ENCODE assay signal across 9 cellular contexts in genomic region chr5:172768098-172768572, GRCh38. TPM values are rescaled to one million over a fixed set of nuclear protein-coding genes. Genes with fewer than 3 reads are reported as not detected.
DNase-seq lines count a peak whose midpoint lies in the region; ATAC-seq and TF ChIP-seq lines count a peak whose summit lies in the region.
"Had no signal": no experiment of that assay in that cellular context is flagged by ENCODE, and none has a peak within 500 bp of the region (broad histone marks: within the 10 kb centered on the region; RNA-seq: fewer than 3 reads in every experiment).

No MANE protein-coding gene starts in this region.

- peak overlapping the region; percentile 99 for H3K27ac ChIP-seq in duodenal mucosa (ENCODE audit: low read depth, low read length)
- peak overlapping the region; percentile 99 to 100 (median 99) for H3K27ac ChIP-seq in upper lobe of left lung

- H3K4me3 Mint-ChIP-seq in activated naive CD8-positive, alpha-beta T cell, result peak overlapping the region; percentile 88
- no peak overlapping the region for H3K4me3 Mint-ChIP-seq in activated naive CD8-positive, alpha-beta T cell treated with anti-CD3 and anti-CD28 coated beads, Interleukin-2, amount 50 U/mL, for 24 hours
- peak overlapping the region; percentile 89 to 99 (median 96) for H3K4me3 Mint-ChIP-seq in naive B cell

- TF ChIP-seq CTCF in upper lobe of left lung (IDR thresholded peaks at IDR 0.05), result no peak

- TF ChIP-seq POLR2A in upper lobe of left lung (IDR thresholded peaks at IDR 0.05), result peak in 1 of 4 donors; percentile 15

- DNase-seq in activated naive CD8-positive, alpha-beta T cell treated with anti-CD3 and anti-CD28 coated beads, Interleukin-2, amount 50 U/mL, for 24 hours, result no peak
- DNase-seq in naive B cell (no peak), upper lobe of left lung (no peak), GOT3 (lab: John Stamatoyannopoulos, UW) (no peak)
- DNase-seq: NCI-H1436 treated with DMSO at 0.1 percent for 48 hours had no signal

- peak overlapping the region; percentile 98 to 99 for H3K9ac ChIP-seq in duodenal mucosa (ENCODE audit: low read depth in 1 of 2, low read length in 2 of 2)

- 41 to 58% methylated on average over 5 of the region's 5 CpGs for WGBS in upper lobe of left lung, 2 donors

- ATAC-seq in activated naive CD8-positive, alpha-beta T cell treated with anti-CD3 and anti-CD28 coated beads, Interleukin-2, amount 50 U/mL, for 24 hours, result no peak
- no peak for ATAC-seq in naive B cell (ENCODE audit: low read depth in 2 of 2)
- no peak for ATAC-seq in upper lobe of left lung (ENCODE audit: low FRiP score in 2 of 2)
- ATAC-seq in GM21423 (IDR thresholded peaks at IDR 0.05; ENCODE audit: unreplicated experiment), result no peak
- ATAC-seq in HG03378 (IDR thresholded peaks at IDR 0.05; ENCODE audit: unreplicated experiment), result no peak

- peaks cover 50 to 68% of the 10 kb centered on the region in 2 donors for H3K4me1 ChIP-seq in duodenal mucosa (ENCODE audit: control insufficient read depth in 1 of 2, insufficient read depth in 2 of 2, low read length in 2 of 2)
- H3K4me1 ChIP-seq in upper lobe of left lung, result peaks cover 23 to 56% (median 30%) of the 10 kb centered on the region in 4 donors

- peak overlapping the region; percentile 81 to 97 for H3K4me3 ChIP-seq in duodenal mucosa (ENCODE audit: low read depth in 1 of 2, low read length in 2 of 2)
- H3K4me3 ChIP-seq in upper lobe of left lung, result peak overlapping the region; percentile 62 to 78 (median 70)

- H3K27ac Mint-ChIP-seq in activated naive CD8-positive, alpha-beta T cell, result peak overlapping the region; percentile 18
- H3K27ac Mint-ChIP-seq in activated naive CD8-positive, alpha-beta T cell treated with anti-CD3 and anti-CD28 coated beads, Interleukin-2, amount 50 U/mL, for 24 hours, result no peak overlapping the region
- peak overlapping the region; percentile 92 to 100 (median 99) for H3K27ac Mint-ChIP-seq in naive B cell

- H3K36me3 ChIP-seq in duodenal mucosa (ENCODE audit: control insufficient read depth in 1 of 2, insufficient read depth in 2 of 2, low read length in 2 of 2) (peaks cover 25 to 28% of the 10 kb centered on the region in 2 donors), upper lobe of left lung (peaks cover 20 to 36% (median 26%) of the 10 kb centered on the region in 4 donors)

- no peaks in the 10 kb centered on the region for H3K27me3 Mint-ChIP-seq in activated naive CD8-positive, alpha-beta T cell
- H3K27me3 Mint-ChIP-seq in activated naive CD8-positive, alpha-beta T cell treated with anti-CD3 and anti-CD28 coated beads, Interleukin-2, amount 50 U/mL, for 24 hours, result no peaks in the 10 kb centered on the region
- no peaks in the 10 kb centered on the region for H3K27me3 Mint-ChIP-seq in naive B cell

- H3K9me3 Mint-ChIP-seq in activated naive CD8-positive, alpha-beta T cell (ENCODE audit: low read depth), result no peaks in the 10 kb centered on the region
- no peaks in the 10 kb centered on the region for H3K9me3 Mint-ChIP-seq in activated naive CD8-positive, alpha-beta T cell treated with anti-CD3 and anti-CD28 coated beads, Interleukin-2, amount 50 U/mL, for 24 hours
- peaks cover 0 to 3% (median 0%) of the 10 kb centered on the region in 7 donors for H3K9me3 Mint-ChIP-seq in naive B cell

- H3K9me3 ChIP-seq in duodenal mucosa (ENCODE audit: control insufficient read depth in 1 of 2, low read length in 2 of 2), result no peaks in the 10 kb centered on the region
- H3K9me3 ChIP-seq in upper lobe of left lung, result no peaks in the 10 kb centered on the region

- H3K27me3 ChIP-seq in duodenal mucosa (ENCODE audit: control insufficient read depth in 1 of 2, insufficient read depth in 2 of 2, low read length in 2 of 2) (no peaks in the 10 kb centered on the region), upper lobe of left lung (no peaks in the 10 kb centered on the region)

- peaks cover 5% of the 10 kb centered on the region for H3K36me3 Mint-ChIP-seq in activated naive CD8-positive, alpha-beta T cell
- H3K36me3 Mint-ChIP-seq in activated naive CD8-positive, alpha-beta T cell treated with anti-CD3 and anti-CD28 coated beads, Interleukin-2, amount 50 U/mL, for 24 hours (ENCODE audit: low read depth), result peaks cover 27% of the 10 kb centered on the region
- H3K36me3 Mint-ChIP-seq in naive B cell, result peaks cover 13 to 20% of the 10 kb centered on the region in 2 donors

- peaks cover 71% of the 10 kb centered on the region for H3K4me1 Mint-ChIP-seq in activated naive CD8-positive, alpha-beta T cell (ENCODE audit: low read depth)
- H3K4me1 Mint-ChIP-seq in activated naive CD8-positive, alpha-beta T cell treated with anti-CD3 and anti-CD28 coated beads, Interleukin-2, amount 50 U/mL, for 24 hours, result peaks cover 61% of the 10 kb centered on the region
- H3K4me1 Mint-ChIP-seq in naive B cell, result peaks cover 47 to 86% (median 69%) of the 10 kb centered on the region in 3 donors

- peak in 1 of 4 donors; percentile 8 for TF ChIP-seq EP300 in upper lobe of left lung (IDR thresholded peaks at IDR 0.05)

RNA-seq across cellular contexts. Expression of gene DUSP1, which starts 2.9 kb away (rescaled TPM):
- polyA plus RNA-seq in naive B cell (ENCODE audit: low read depth in 6 of 6), result 1,000 to 10,000 TPM; 1,129 to 3,568 (median 2,122) TPM
- 1,000 to 10,000 TPM in 3 of 6 donors, 100 to 1,000 TPM in 3; 568 to 1,492 (median 904) TPM for total RNA-seq in upper lobe of left lung
